Comparison of ENCODE assay signal across 1 cellular context in the genomic region with DNA sequence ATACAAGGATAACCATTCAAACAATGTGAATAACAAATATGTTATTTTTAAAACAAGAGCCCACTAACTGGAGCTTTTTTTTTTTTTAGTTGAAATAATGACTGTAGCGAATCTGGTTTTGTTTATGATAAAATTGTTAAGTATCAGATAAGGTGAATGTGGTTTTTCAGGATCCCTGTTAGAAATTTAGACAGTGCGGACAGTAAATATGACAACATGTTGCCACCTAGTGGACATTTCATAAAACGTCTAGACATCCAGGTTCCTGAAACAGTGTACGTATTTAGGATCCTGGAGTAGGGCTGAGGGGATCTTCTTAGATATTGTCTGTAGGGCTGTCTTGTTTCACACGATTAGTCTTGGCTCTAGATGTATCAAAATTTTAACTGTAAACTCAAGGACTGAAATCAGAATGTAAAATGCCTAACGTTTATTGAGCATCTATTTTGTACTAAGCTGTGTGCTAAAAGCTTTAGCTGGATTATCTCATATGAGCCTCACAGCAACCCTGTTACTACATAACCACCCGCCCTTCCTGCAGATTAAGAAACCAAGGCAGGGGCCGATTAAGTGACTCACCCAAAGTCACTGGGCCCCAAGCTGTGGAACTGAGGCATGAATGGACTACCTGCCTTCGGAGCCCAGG.
TF ChIP-seq lines count a peak whose summit lies in the region.

No MANE protein-coding gene starts in this region.

TF ChIP-seq in SK-N-SH, 30 proteins besides CTCF, POLR2A, EP300 and RAD21:
- TF ChIP-seq MXI1 (IDR thresholded peaks at IDR 0.05; ENCODE audit: low read depth, low read length) = no peak
- TF ChIP-seq, protein P1, sequence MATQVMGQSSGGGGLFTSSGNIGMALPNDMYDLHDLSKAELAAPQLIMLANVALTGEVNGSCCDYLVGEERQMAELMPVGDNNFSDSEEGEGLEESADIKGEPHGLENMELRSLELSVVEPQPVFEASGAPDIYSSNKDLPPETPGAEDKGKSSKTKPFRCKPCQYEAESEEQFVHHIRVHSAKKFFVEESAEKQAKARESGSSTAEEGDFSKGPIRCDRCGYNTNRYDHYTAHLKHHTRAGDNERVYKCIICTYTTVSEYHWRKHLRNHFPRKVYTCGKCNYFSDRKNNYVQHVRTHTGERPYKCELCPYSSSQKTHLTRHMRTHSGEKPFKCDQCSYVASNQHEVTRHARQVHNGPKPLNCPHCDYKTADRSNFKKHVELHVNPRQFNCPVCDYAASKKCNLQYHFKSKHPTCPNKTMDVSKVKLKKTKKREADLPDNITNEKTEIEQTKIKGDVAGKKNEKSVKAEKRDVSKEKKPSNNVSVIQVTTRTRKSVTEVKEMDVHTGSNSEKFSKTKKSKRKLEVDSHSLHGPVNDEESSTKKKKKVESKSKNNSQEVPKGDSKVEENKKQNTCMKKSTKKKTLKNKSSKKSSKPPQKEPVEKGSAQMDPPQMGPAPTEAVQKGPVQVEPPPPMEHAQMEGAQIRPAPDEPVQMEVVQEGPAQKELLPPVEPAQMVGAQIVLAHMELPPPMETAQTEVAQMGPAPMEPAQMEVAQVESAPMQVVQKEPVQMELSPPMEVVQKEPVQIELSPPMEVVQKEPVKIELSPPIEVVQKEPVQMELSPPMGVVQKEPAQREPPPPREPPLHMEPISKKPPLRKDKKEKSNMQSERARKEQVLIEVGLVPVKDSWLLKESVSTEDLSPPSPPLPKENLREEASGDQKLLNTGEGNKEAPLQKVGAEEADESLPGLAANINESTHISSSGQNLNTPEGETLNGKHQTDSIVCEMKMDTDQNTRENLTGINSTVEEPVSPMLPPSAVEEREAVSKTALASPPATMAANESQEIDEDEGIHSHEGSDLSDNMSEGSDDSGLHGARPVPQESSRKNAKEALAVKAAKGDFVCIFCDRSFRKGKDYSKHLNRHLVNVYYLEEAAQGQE (IDR thresholded peaks at IDR 0.05; ENCODE audit: low read depth, low read length) = no peak
- TF ChIP-seq RCOR1 (IDR thresholded peaks at IDR 0.05; ENCODE audit: low read length) = peak; percentile 48; the same call in 1 of the 2 replicates
- TF ChIP-seq TCF12 (IDR thresholded peaks at IDR 0.05) = peak; percentile 53; the same call in 1 of the 2 replicates
- TF ChIP-seq, protein P2, sequence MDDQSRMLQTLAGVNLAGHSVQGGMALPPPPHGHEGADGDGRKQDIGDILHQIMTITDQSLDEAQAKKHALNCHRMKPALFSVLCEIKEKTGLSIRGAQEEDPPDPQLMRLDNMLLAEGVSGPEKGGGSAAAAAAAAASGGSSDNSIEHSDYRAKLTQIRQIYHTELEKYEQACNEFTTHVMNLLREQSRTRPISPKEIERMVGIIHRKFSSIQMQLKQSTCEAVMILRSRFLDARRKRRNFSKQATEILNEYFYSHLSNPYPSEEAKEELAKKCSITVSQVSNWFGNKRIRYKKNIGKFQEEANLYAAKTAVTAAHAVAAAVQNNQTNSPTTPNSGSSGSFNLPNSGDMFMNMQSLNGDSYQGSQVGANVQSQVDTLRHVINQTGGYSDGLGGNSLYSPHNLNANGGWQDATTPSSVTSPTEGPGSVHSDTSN (IDR thresholded peaks at IDR 0.05) = no peak
- peak; percentile 91 for TF ChIP-seq SMC3 (IDR thresholded peaks at IDR 0.05; ENCODE audit: low read depth, low read length)
- TF ChIP-seq NFIC (IDR thresholded peaks at IDR 0.05; ENCODE audit: borderline replicate concordance) = 0 out of 2 replicates have a peak, but pooled peaks have one; percentile 6
- peak; percentile 67 for TF ChIP-seq GATA2 (CRISPR knock-in tag; IDR thresholded peaks at IDR 0.05)
